ENCODE assay signal across 12 cellular contexts in the genomic region with DNA sequence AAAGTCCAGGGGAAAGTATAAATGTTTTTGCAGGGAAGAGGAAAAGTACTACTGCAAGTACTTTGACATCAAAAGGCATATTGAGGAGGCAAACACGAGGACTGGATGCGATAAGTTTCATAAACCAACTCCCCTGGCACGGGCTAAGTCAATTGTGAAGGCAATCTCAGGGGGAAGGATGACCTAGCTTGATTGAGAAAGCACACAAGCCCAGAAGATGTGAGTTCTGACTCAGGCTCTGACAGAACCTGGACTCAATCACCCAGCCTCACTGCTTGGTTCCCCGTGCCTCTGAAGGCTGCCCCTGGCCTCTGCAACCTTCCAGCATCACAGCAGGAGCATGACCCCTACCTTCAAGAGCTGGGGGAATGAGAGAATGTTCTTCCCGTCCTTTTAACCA.
"Had no signal": no experiment of that assay in that cellular context is flagged by ENCODE, and none has a peak within 500 bp of the region (broad histone marks: within the 10 kb centered on the region; RNA-seq: fewer than 3 reads in every experiment).

No MANE protein-coding gene starts in this region.

- H3K36me3 ChIP-seq: brain microvascular endothelial cell, gastrocnemius medialis, ovary, tibial nerve had no signal

- H3K4me3 Mint-ChIP-seq: activated naive CD4-positive, alpha-beta T cell treated with anti-CD3 and anti-CD28 coated beads, Interleukin-2, amount 10 ng/mL, durations not matched to agents 7 days and 5 days had no signal

- H3K36me3 Mint-ChIP-seq: activated naive CD4-positive, alpha-beta T cell treated with anti-CD3 and anti-CD28 coated beads, Interleukin-2, amount 10 ng/mL, durations not matched to agents 7 days and 5 days had no signal

- H3K27ac Mint-ChIP-seq: activated naive CD4-positive, alpha-beta T cell treated with anti-CD3 and anti-CD28 coated beads, Interleukin-2, amount 10 ng/mL, durations not matched to agents 7 days and 5 days had no signal

- H3K9me3 ChIP-seq: gastrocnemius medialis, ovary, tibial nerve had no signal

- H3K4me3 ChIP-seq: dorsolateral prefrontal cortex, gastrocnemius medialis, ovary, tibial nerve had no signal

- DNase-seq: activated CD4-positive, alpha-beta T cell treated with anti-CD3 and anti-CD28 coated beads for 1 hour; activated naive CD4-positive, alpha-beta T cell treated with anti-CD3 and anti-CD28 coated beads, Interleukin-2, amount 10 ng/mL, durations not matched to agents 7 days and 5 days; amygdala; brain microvascular endothelial cell; cerebellar nuclear complex; dorsolateral prefrontal cortex; gastrocnemius medialis; ovary; stimulated activated CD4-positive, alpha-beta T cell treated with anti-CD3 and anti-CD28 coated beads, Interleukin-4, amount 100 ng/mL, for 24 hours; T1000 had no signal

- ATAC-seq: esophagus mucosa, gastrocnemius medialis had no signal

- H3K27me3 ChIP-seq: brain microvascular endothelial cell, dorsolateral prefrontal cortex, gastrocnemius medialis, ovary, tibial nerve had no signal

- H3K4me1 Mint-ChIP-seq: activated naive CD4-positive, alpha-beta T cell treated with anti-CD3 and anti-CD28 coated beads, Interleukin-2, amount 10 ng/mL, durations not matched to agents 7 days and 5 days had no signal

- H3K27ac ChIP-seq: brain microvascular endothelial cell, dorsolateral prefrontal cortex, gastrocnemius medialis, ovary, tibial nerve had no signal
